In the genomic region with DNA sequence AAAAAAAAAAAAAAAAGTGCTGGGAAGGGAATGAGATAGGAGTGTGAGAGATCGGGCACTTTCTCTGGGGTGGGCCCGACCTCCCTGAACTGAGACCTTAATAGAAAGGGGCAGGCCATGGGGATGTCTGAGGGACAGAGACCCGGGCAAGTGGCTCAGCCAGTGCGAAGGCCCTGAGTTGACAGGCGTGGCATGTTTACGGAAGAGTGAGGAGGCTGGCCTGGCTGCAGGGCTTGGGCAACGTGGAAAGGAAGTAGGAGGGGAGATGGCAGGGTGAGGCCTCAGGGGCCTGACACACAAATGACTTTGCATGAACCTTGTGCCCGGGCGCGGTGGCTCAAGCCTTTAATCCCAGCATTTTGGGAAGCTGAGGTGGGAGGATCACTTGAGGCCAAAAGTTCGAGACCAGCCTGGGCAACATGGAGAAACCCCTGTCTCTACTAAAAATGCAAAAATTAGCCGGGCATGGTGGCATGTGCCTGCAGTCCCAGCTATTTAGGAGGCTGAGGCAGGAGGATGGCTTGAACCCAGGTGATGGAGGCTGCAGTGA, we compare ENCODE assay signal across 1 cellular context.
TF ChIP-seq lines count a peak whose summit lies in the region.

No MANE protein-coding gene starts in this region.

TF ChIP-seq in HepG2, 621 proteins besides CTCF, POLR2A, EP300 and RAD21 (continued from another document and continues in another):
- TF ChIP-seq, protein P1, sequence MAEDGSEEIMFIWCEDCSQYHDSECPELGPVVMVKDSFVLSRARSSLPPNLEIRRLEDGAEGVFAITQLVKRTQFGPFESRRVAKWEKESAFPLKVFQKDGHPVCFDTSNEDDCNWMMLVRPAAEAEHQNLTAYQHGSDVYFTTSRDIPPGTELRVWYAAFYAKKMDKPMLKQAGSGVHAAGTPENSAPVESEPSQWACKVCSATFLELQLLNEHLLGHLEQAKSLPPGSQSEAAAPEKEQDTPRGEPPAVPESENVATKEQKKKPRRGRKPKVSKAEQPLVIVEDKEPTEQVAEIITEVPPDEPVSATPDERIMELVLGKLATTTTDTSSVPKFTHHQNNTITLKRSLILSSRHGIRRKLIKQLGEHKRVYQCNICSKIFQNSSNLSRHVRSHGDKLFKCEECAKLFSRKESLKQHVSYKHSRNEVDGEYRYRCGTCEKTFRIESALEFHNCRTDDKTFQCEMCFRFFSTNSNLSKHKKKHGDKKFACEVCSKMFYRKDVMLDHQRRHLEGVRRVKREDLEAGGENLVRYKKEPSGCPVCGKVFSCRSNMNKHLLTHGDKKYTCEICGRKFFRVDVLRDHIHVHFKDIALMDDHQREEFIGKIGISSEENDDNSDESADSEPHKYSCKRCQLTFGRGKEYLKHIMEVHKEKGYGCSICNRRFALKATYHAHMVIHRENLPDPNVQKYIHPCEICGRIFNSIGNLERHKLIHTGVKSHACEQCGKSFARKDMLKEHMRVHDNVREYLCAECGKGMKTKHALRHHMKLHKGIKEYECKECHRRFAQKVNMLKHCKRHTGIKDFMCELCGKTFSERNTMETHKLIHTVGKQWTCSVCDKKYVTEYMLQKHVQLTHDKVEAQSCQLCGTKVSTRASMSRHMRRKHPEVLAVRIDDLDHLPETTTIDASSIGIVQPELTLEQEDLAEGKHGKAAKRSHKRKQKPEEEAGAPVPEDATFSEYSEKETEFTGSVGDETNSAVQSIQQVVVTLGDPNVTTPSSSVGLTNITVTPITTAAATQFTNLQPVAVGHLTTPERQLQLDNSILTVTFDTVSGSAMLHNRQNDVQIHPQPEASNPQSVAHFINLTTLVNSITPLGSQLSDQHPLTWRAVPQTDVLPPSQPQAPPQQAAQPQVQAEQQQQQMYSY (CRISPR knock-in tag; IDR thresholded peaks at IDR 0.05) = no peak
- no peak for TF ChIP-seq ISL2 (CRISPR knock-in tag; IDR thresholded peaks at IDR 0.05)
- no peak for TF ChIP-seq DNMT3B (CRISPR knock-in tag; conservative IDR thresholded peaks at IDR 0.05)
- no peak for TF ChIP-seq PHB2 (IDR thresholded peaks at IDR 0.05; ENCODE audit: partially characterized antibody)
- no peak for TF ChIP-seq IKZF1 (IDR thresholded peaks at IDR 0.05)
- TF ChIP-seq, protein P2, sequence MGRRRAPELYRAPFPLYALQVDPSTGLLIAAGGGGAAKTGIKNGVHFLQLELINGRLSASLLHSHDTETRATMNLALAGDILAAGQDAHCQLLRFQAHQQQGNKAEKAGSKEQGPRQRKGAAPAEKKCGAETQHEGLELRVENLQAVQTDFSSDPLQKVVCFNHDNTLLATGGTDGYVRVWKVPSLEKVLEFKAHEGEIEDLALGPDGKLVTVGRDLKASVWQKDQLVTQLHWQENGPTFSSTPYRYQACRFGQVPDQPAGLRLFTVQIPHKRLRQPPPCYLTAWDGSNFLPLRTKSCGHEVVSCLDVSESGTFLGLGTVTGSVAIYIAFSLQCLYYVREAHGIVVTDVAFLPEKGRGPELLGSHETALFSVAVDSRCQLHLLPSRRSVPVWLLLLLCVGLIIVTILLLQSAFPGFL (CRISPR knock-in tag; IDR thresholded peaks at IDR 0.05) = no peak
- TF ChIP-seq RXRA (CRISPR knock-in tag; IDR thresholded peaks at IDR 0.05) = peak; percentile 76
- TF ChIP-seq, protein P3, sequence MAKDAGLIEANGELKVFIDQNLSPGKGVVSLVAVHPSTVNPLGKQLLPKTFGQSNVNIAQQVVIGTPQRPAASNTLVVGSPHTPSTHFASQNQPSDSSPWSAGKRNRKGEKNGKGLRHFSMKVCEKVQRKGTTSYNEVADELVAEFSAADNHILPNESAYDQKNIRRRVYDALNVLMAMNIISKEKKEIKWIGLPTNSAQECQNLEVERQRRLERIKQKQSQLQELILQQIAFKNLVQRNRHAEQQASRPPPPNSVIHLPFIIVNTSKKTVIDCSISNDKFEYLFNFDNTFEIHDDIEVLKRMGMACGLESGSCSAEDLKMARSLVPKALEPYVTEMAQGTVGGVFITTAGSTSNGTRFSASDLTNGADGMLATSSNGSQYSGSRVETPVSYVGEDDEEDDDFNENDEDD (CRISPR knock-in tag; IDR thresholded peaks at IDR 0.05; ENCODE audit: borderline replicate concordance) = peak; percentile 12; the same call in 1 of the 2 replicates
- no peak for TF ChIP-seq ZNF672 (CRISPR knock-in tag; IDR thresholded peaks at IDR 0.05)
- peak; percentile 79 for TF ChIP-seq TARDBP (CRISPR knock-in tag; IDR thresholded peaks at IDR 0.05)
- TF ChIP-seq, protein P4, sequence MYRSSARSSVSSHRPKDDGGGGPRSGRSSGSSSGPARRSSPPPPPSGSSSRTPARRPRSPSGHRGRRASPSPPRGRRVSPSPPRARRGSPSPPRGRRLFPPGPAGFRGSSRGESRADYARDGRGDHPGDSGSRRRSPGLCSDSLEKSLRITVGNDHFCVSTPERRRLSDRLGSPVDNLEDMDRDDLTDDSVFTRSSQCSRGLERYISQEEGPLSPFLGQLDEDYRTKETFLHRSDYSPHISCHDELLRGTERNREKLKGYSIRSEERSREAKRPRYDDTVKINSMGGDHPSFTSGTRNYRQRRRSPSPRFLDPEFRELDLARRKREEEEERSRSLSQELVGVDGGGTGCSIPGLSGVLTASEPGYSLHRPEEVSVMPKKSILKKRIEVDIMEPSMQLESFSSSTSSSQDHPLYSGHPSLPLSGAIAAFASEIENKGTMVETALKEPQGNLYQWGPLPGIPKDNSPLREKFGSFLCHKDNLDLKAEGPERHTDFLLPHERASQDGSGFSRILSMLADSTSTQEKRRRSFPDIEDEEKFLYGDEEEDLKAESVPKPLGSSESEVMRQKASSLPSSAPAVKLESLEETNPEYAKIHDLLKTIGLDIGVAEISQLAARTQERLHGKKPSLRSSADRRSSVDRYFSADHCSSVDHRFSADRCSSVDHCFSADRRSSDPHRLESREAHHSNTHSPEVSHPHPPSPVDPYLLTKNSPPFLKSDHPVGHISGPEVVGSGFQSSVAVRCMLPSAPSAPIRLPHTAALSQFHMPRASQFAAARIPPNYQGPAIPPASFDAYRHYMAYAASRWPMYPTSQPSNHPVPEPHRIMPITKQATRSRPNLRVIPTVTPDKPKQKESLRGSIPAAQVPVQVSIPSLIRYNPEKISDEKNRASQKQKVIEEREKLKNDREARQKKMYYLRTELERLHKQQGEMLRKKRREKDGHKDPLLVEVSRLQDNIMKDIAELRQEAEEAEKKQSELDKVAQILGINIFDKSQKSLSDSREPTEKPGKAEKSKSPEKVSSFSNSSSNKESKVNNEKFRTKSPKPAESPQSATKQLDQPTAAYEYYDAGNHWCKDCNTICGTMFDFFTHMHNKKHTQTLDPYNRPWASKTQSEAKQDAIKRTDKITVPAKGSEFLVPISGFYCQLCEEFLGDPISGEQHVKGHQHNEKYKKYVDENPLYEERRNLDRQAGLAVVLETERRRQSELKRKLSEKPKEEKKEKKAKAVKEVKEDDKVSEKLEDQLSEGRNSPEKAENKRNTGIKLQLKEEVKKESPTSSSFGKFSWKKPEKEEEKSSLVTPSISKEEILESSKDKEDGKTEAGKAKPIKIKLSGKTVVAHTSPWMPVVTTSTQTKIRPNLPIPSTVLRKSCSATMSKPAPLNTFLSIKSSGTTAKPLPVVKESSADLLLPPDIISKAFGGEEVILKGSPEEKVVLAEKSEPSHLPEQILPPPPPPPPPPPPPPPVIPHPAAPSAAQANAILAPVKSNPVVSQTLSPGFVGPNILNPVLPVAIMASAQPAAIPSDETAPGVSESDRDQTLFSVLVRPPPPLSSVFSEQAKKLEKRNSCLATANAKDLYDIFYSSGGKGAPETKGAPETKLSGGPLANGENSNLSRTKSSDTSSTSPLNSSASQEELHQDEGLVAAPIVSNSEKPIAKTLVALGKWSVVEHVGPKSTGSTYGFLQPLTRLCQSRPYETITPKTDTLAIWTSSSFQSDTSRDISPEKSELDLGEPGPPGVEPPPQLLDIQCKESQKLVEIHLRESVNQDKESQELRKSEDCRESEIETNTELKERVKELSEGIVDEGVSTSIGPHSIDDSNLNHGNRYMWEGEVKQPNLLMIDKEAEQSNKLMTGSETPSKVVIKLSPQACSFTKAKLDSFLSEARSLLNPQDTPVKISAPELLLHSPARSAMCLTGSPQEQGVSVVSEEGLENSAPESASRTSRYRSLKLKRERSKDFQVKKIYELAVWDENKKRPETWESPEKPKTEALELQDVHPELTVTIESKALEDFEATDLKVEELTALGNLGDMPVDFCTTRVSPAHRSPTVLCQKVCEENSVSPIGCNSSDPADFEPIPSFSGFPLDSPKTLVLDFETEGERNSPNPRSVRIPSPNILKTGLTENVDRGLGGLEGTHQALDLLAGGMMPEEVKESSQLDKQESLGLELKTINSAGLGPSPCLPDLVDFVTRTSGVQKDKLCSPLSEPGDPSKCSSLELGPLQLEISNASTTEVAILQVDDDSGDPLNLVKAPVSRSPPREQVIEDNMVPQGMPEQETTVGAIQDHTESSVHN (CRISPR knock-in tag; IDR thresholded peaks at IDR 0.05) = no peak
- TF ChIP-seq SIX4 (CRISPR knock-in tag; IDR thresholded peaks at IDR 0.05) = no peak
- no peak for TF ChIP-seq MAFF (IDR thresholded peaks at IDR 0.05; ENCODE audit: low read depth, low read length)
- TF ChIP-seq, protein P5, sequence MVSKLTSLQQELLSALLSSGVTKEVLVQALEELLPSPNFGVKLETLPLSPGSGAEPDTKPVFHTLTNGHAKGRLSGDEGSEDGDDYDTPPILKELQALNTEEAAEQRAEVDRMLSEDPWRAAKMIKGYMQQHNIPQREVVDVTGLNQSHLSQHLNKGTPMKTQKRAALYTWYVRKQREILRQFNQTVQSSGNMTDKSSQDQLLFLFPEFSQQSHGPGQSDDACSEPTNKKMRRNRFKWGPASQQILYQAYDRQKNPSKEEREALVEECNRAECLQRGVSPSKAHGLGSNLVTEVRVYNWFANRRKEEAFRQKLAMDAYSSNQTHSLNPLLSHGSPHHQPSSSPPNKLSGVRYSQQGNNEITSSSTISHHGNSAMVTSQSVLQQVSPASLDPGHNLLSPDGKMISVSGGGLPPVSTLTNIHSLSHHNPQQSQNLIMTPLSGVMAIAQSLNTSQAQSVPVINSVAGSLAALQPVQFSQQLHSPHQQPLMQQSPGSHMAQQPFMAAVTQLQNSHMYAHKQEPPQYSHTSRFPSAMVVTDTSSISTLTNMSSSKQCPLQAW (CRISPR knock-in tag; IDR thresholded peaks at IDR 0.05) = no peak
- no peak for TF ChIP-seq MLLT10 (CRISPR knock-in tag; IDR thresholded peaks at IDR 0.05)
- no peak for TF ChIP-seq ARID2 (CRISPR knock-in tag; IDR thresholded peaks at IDR 0.05; ENCODE audit: borderline replicate concordance)
- TF ChIP-seq, protein P6, sequence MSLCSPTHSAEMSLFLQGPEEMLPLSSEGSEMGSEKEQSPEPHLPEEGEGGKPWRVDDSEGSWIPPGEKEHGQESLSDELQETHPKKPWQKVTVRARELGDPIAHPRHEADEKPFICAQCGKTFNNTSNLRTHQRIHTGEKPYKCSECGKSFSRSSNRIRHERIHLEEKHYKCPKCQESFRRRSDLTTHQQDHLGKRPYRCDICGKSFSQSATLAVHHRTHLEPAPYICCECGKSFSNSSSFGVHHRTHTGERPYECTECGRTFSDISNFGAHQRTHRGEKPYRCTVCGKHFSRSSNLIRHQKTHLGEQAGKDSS (CRISPR knock-in tag; IDR thresholded peaks at IDR 0.05; ENCODE audit: borderline replicate concordance, low read depth) = peak; percentile 67; the same call in 1 of the 2 replicates
- TF ChIP-seq ZNF605 (CRISPR knock-in tag; IDR thresholded peaks at IDR 0.05) = peak; percentile 55; the same call in 1 of the 2 replicates
- TF ChIP-seq BRD4 (CRISPR knock-in tag; IDR thresholded peaks at IDR 0.05) = no peak
- no peak for TF ChIP-seq ZFP1 (CRISPR knock-in tag; IDR thresholded peaks at IDR 0.05)
- TF ChIP-seq ZNF713 (CRISPR knock-in tag; IDR thresholded peaks at IDR 0.05) = no peak
- no peak for TF ChIP-seq RFXANK (CRISPR knock-in tag; IDR thresholded peaks at IDR 0.05)
- TF ChIP-seq ZNF317 (CRISPR knock-in tag; IDR thresholded peaks at IDR 0.05) = no peak
- TF ChIP-seq POLR2AphosphoS5 (IDR thresholded peaks at IDR 0.05; ENCODE audit: low read depth, low read length) = no peak
- TF ChIP-seq ISX (CRISPR knock-in tag; conservative IDR thresholded peaks at IDR 0.05) = no peak
- no peak for TF ChIP-seq ZNF614 (CRISPR knock-in tag; IDR thresholded peaks at IDR 0.05; ENCODE audit: borderline replicate concordance)
- TF ChIP-seq TBX3 (IDR thresholded peaks at IDR 0.05; ENCODE audit: borderline replicate concordance) = no peak
- no peak for TF ChIP-seq GATA4 (IDR thresholded peaks at IDR 0.05; ENCODE audit: borderline replicate concordance, low read depth)
- TF ChIP-seq, protein P7, sequence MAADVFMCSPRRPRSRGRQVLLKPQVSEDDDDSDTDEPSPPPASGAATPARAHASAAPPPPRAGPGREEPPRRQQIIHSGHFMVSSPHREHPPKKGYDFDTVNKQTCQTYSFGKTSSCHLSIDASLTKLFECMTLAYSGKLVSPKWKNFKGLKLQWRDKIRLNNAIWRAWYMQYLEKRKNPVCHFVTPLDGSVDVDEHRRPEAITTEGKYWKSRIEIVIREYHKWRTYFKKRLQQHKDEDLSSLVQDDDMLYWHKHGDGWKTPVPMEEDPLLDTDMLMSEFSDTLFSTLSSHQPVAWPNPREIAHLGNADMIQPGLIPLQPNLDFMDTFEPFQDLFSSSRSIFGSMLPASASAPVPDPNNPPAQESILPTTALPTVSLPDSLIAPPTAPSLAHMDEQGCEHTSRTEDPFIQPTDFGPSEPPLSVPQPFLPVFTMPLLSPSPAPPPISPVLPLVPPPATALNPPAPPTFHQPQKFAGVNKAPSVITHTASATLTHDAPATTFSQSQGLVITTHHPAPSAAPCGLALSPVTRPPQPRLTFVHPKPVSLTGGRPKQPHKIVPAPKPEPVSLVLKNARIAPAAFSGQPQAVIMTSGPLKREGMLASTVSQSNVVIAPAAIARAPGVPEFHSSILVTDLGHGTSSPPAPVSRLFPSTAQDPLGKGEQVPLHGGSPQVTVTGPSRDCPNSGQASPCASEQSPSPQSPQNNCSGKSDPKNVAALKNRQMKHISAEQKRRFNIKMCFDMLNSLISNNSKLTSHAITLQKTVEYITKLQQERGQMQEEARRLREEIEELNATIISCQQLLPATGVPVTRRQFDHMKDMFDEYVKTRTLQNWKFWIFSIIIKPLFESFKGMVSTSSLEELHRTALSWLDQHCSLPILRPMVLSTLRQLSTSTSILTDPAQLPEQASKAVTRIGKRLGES (CRISPR knock-in tag; IDR thresholded peaks at IDR 0.05; ENCODE audit: borderline replicate concordance) = no peak
- no peak for TF ChIP-seq ZNF431 (CRISPR knock-in tag; IDR thresholded peaks at IDR 0.05; ENCODE audit: borderline replicate concordance, low read depth)
- TF ChIP-seq, protein P8, sequence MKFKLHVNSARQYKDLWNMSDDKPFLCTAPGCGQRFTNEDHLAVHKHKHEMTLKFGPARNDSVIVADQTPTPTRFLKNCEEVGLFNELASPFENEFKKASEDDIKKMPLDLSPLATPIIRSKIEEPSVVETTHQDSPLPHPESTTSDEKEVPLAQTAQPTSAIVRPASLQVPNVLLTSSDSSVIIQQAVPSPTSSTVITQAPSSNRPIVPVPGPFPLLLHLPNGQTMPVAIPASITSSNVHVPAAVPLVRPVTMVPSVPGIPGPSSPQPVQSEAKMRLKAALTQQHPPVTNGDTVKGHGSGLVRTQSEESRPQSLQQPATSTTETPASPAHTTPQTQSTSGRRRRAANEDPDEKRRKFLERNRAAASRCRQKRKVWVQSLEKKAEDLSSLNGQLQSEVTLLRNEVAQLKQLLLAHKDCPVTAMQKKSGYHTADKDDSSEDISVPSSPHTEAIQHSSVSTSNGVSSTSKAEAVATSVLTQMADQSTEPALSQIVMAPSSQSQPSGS (CRISPR knock-in tag; IDR thresholded peaks at IDR 0.05) = peak; percentile 34; the same call in 1 of the 2 replicates
- peak; percentile 71 for TF ChIP-seq ESRRA (CRISPR knock-in tag; IDR thresholded peaks at IDR 0.05; ENCODE audit: low read depth)
- TF ChIP-seq, protein P9, sequence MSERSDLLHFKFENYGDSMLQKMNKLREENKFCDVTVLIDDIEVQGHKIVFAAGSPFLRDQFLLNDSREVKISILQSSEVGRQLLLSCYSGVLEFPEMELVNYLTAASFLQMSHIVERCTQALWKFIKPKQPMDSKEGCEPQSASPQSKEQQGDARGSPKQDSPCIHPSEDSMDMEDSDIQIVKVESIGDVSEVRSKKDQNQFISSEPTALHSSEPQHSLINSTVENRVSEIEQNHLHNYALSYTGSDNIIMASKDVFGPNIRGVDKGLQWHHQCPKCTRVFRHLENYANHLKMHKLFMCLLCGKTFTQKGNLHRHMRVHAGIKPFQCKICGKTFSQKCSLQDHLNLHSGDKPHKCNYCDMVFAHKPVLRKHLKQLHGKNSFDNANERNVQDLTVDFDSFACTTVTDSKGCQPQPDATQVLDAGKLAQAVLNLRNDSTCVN (CRISPR knock-in tag; IDR thresholded peaks at IDR 0.05; ENCODE audit: borderline replicate concordance) = no peak; the same call in 1 of the 2 replicates
